8 cellular contexts compared by ENCODE assay signal in the genomic region with DNA sequence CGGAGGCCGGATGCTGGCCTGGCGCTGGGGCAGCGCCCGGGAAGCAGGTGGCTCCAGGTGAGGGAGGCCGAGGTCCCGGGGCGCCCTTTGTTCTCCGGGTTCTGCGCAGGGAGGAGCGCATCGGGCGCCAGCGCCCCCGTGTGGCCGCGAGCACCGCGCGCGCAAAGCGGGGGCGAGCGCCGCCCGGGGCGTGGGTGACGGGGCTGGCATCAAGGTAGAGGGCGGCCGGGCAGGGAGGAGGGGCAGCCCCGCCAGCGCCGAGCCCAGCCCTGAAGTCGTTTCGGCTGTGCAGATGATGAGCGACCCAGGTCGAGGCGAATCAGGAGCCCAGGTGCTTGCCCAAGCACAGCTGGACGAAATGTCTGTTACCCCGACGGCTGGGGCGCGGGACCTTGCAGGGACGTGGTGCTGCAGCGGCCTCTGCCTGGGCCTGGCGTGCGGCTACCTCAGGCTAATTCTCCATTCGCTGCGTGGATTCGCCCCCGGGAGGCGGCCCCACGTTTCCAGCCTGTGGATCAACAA. TPM values are rescaled to one million over a fixed set of nuclear protein-coding genes. Genes with fewer than 3 reads are reported as not detected.
A peak's percentile ranks its signal among the peaks of the same experiment; 100 is the strongest.
DNase-seq lines count a peak whose midpoint lies in the region; ATAC-seq and TF ChIP-seq lines count a peak whose summit lies in the region.

No MANE protein-coding gene starts in this region.

- peaks cover 4% of the 10 kb centered on the region for H3K4me1 Mint-ChIP-seq in activated CD8-positive, alpha-beta memory T cell treated with anti-CD3 and anti-CD28 coated beads, Interleukin-2, amount 10 ng/mL, durations not matched to agents 7 days and 5 days
- no peaks in the 10 kb centered on the region for H3K4me1 Mint-ChIP-seq in T-helper 17 cell

- H3K27ac ChIP-seq in HUES48 (ENCODE audit: low read depth, low read length), result no peak overlapping the region
- H3K27ac ChIP-seq in cardiac muscle cell, result no peak overlapping the region
- H3K27ac ChIP-seq in prostate gland, result no peak overlapping the region
- H3K27ac ChIP-seq in SJCRH30, result no peak overlapping the region

- peaks cover 10% of the 10 kb centered on the region; the same call in 1 of the 2 replicates for H3K27me3 ChIP-seq in HUES48 (ENCODE audit: control insufficient read depth, insufficient read depth, low read length)
- H3K27me3 ChIP-seq in cardiac muscle cell, result no peaks in the 10 kb centered on the region
- H3K27me3 ChIP-seq in prostate gland (replicated peaks; ENCODE audit: insufficient read depth), result no peaks in the 10 kb centered on the region
- H3K27me3 ChIP-seq in SJCRH30, result no peaks in the 10 kb centered on the region

- H3K36me3 ChIP-seq in HUES48 (ENCODE audit: control insufficient read depth, insufficient read depth, low read length), result no peaks in the 10 kb centered on the region
- H3K36me3 ChIP-seq in cardiac muscle cell, result no peaks in the 10 kb centered on the region
- no peaks in the 10 kb centered on the region for H3K36me3 ChIP-seq in prostate gland
- no peaks in the 10 kb centered on the region for H3K36me3 ChIP-seq in SJCRH30

- H3K36me3 Mint-ChIP-seq in activated CD8-positive, alpha-beta memory T cell treated with anti-CD3 and anti-CD28 coated beads, Interleukin-2, amount 10 ng/mL, durations not matched to agents 7 days and 5 days, result no peaks in the 10 kb centered on the region
- no peaks in the 10 kb centered on the region for H3K36me3 Mint-ChIP-seq in T-helper 17 cell (ENCODE audit: low read depth)

- TF ChIP-seq CTCF in cardiac muscle cell (IDR thresholded peaks at IDR 0.05; ENCODE audit: low read depth, low read length) (peak; percentile 79), prostate gland (IDR thresholded peaks at IDR 0.05) (peak; percentile 91 to 97 (median 94))

- H3K4me1 ChIP-seq in HUES48 (ENCODE audit: control insufficient read depth, insufficient read depth, low read length) (peaks cover 3% of the 10 kb centered on the region; the same call in 1 of the 2 replicates), cardiac muscle cell (ENCODE audit: low read depth) (no peaks in the 10 kb centered on the region), prostate gland (replicated peaks) (no peaks in the 10 kb centered on the region), SJCRH30 (no peaks in the 10 kb centered on the region; the same call in 1 of the 2 replicates)

- ATAC-seq in GM18511 (IDR thresholded peaks at IDR 0.05; ENCODE audit: unreplicated experiment) (peak; percentile 79), T-helper 17 cell (no peak)
- peak; percentile 71 for ATAC-seq in activated CD8-positive, alpha-beta memory T cell treated with anti-CD3 and anti-CD28 coated beads, Interleukin-2, amount 10 ng/mL, durations not matched to agents 7 days and 5 days

- H3K9me3 Mint-ChIP-seq in activated CD8-positive, alpha-beta memory T cell treated with anti-CD3 and anti-CD28 coated beads, Interleukin-2, amount 10 ng/mL, durations not matched to agents 7 days and 5 days (ENCODE audit: low read depth), result no peaks in the 10 kb centered on the region

- H3K4me3 Mint-ChIP-seq in activated CD8-positive, alpha-beta memory T cell treated with anti-CD3 and anti-CD28 coated beads, Interleukin-2, amount 10 ng/mL, durations not matched to agents 7 days and 5 days, result no peak overlapping the region
- no peak overlapping the region for H3K4me3 Mint-ChIP-seq in T-helper 17 cell

- WGBS in prostate gland, result 16% methylated on average over 48 of the region's 53 CpGs

- H3K4me3 ChIP-seq in HUES48 (ENCODE audit: low read depth, low read length) (peak overlapping the region; percentile 31; the same call in 1 of the 2 replicates), cardiac muscle cell (peak overlapping the region; percentile 4), prostate gland (peak overlapping the region; percentile 7 to 27), SJCRH30 (no peak overlapping the region)

- intact Hi-C loops in prostate gland (cut with DNase I), result loop anchor here (2.0 kb wide), 1 partner anchor 666 kb away; no protein-coding TSS in a partner anchor

- no peak overlapping the region for H3K27ac Mint-ChIP-seq in activated CD8-positive, alpha-beta memory T cell treated with anti-CD3 and anti-CD28 coated beads, Interleukin-2, amount 10 ng/mL, durations not matched to agents 7 days and 5 days
- H3K27ac Mint-ChIP-seq in T-helper 17 cell, result no peak overlapping the region

- DNase-seq in AG08396 (ENCODE audit: low spot score) (peak; percentile 72), cardiac muscle cell (ENCODE audit: low read depth in 1 of 2, low spot score in 1 of 2) (peak; percentile 27 to 59), prostate gland (ENCODE audit: low spot score) (no peak), T-helper 17 cell (no peak), SJCRH30 (no peak)
- no peak for DNase-seq in activated CD8-positive, alpha-beta memory T cell treated with anti-CD3 and anti-CD28 coated beads, Interleukin-2, amount 10 ng/mL, durations not matched to agents 7 days and 5 days

- peak overlapping the region; percentile 57; the same call in 1 of the 2 replicates for H3K9ac ChIP-seq in HUES48 (ENCODE audit: low read depth, low read length)

- CTCF ChIA-PET in activated CD8-positive, alpha-beta memory T cell treated with anti-CD3 and anti-CD28 coated beads, Interleukin-2, amount 10 ng/mL, durations not matched to agents 7 days and 5 days (lab: Charles Lee), result interaction anchor here (1.4 to 1.9 kb wide), 3 partner anchors 9 to 679 kb away, joined by 3 to 9 read pairs (median 8); a partner anchor contains a TSS

- no peak for TF ChIP-seq POLR2A in prostate gland (IDR thresholded peaks at IDR 0.05)

- peaks cover 15% of the 10 kb centered on the region for H3K27me3 Mint-ChIP-seq in activated CD8-positive, alpha-beta memory T cell treated with anti-CD3 and anti-CD28 coated beads, Interleukin-2, amount 10 ng/mL, durations not matched to agents 7 days and 5 days
- peaks cover 36% of the 10 kb centered on the region for H3K27me3 Mint-ChIP-seq in T-helper 17 cell

- no peaks in the 10 kb centered on the region for H3K9me3 ChIP-seq in HUES48 (ENCODE audit: control insufficient read depth, insufficient read depth, low read length)
- H3K9me3 ChIP-seq in cardiac muscle cell (ENCODE audit: low read depth), result no peaks in the 10 kb centered on the region
- no peaks in the 10 kb centered on the region for H3K9me3 ChIP-seq in prostate gland
- no peaks in the 10 kb centered on the region for H3K9me3 ChIP-seq in T-helper 17 cell (ENCODE audit: control insufficient read depth, low read length, poor library complexity, severe bottlenecking)
- H3K9me3 ChIP-seq in SJCRH30 (replicated peaks), result no peaks in the 10 kb centered on the region

RNA-seq across cellular contexts. Expression of a gene that starts 10.5 kb away (rescaled TPM):
- total RNA-seq in activated CD8-positive, alpha-beta memory T cell treated with anti-CD3 and anti-CD28 coated beads, Interleukin-2, amount 10 ng/mL, durations not matched to agents 7 days and 5 days, result under 1 TPM in 1 of 2 experiments, not detected in 1; 0.09 TPM
- total RNA-seq in cardiac muscle cell (47.1 and 50.6 TPM in 2 replicates), prostate gland (10 to 100 TPM; 49.7 to 78.5 TPM), T-helper 17 cell (under 1 TPM; 0.31 to 0.82 TPM)
- 47.5 and 51.3 TPM in 2 replicates for polyA plus RNA-seq in cardiac muscle cell
- 44.8 and 45.9 TPM in 2 replicates for total RNA-seq in SJCRH30 (2014; rRNA removed; shearing (Covaris generic))

Comparison
In these comparisons a context has a peak if more than half of its experiments do, and no peak if none do; other contexts are left out.
1. DNase-seq: peak in AG08396 (single experiment) and cardiac muscle cell (2 of 2); none in activated CD8-positive, alpha-beta memory T cell treated with anti-CD3 and anti-CD28 coated beads, Interleukin-2, amount 10 ng/mL, durations not matched to agents 7 days and 5 days (single experiment), prostate gland (single experiment), T-helper 17 cell (0 of 3) and SJCRH30 (0 of 2).
2. RNA of a gene that starts 10.5 kb away (total RNA-seq): 49.7 to 78.5 TPM in prostate gland, 47.1 to 50.6 TPM in cardiac muscle cell and 44.8 to 45.9 TPM in SJCRH30; 0.31 to 0.82 TPM in T-helper 17 cell and 0.09 TPM in activated CD8-positive, alpha-beta memory T cell treated with anti-CD3 and anti-CD28 coated beads, Interleukin-2, amount 10 ng/mL, durations not matched to agents 7 days and 5 days; every median in the first group is over 10 times any median in the second.